In the genomic region with DNA sequence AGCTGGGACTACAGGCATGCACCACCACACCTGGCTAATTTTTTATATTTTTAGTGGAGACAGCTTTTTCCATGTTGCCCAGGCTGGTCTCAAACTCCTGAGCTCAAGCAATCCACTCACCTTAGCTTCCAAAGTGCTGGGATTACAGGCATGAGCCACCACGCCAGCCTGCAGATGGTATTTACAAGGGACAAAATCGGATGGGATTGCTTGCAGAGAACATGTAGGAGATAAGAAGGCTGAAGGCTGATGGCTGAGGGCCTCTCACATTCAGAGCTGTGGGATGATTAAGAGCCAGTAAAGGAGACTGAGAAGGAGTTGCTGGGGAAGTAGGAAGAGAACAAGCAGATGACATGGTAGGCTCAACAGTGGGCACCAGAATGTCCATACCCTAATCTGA, we compare ENCODE assay signal across 27 cellular contexts. TPM values are rescaled to one million over a fixed set of nuclear protein-coding genes. Genes with fewer than 3 reads are reported as not detected.
DNase-seq lines count a peak whose midpoint lies in the region; ATAC-seq, FAIRE-seq and TF ChIP-seq lines count a peak whose summit lies in the region.
"Had no signal": no experiment of that assay in that cellular context is flagged by ENCODE, and none has a peak within 500 bp of the region (broad histone marks: within the 10 kb centered on the region; RNA-seq: fewer than 3 reads in every experiment).

No MANE protein-coding gene starts in this region.

- no peaks in the 10 kb centered on the region for H3K36me3 Mint-ChIP-seq in natural killer cell treated with Interleukin-12 subunit alpha and Interleukin-12 subunit beta and Interleukin-15 and Interleukin-18, amount 100 ng/mL, for 72 hours
- H3K36me3 Mint-ChIP-seq in natural killer cell, result no peaks in the 10 kb centered on the region
- H3K36me3 Mint-ChIP-seq in activated CD4-positive, alpha-beta memory T cell treated with anti-CD3 and anti-CD28 coated beads, Interleukin-2, amount 10 ng/mL, durations not matched to agents 7 days and 5 days (ENCODE audit: low read depth), result no peaks in the 10 kb centered on the region

- intact Hi-C loops in natural killer cell (cut with micrococcal nuclease), result no loop called here

- no peak for ATAC-seq in natural killer cell treated with Interleukin-12 subunit alpha and Interleukin-12 subunit beta and Interleukin-15 and Interleukin-18, amount 100 ng/mL, for 72 hours
- ATAC-seq in natural killer cell (no peak), HG03095 (IDR thresholded peaks at IDR 0.05; ENCODE audit: unreplicated experiment) (no peak)
- ATAC-seq: A549, PC-3 had no signal

- TF ChIP-seq CTCF in natural killer cell (IDR thresholded peaks at IDR 0.05) (no peak), HL-60 (IDR thresholded peaks at IDR 0.05; ENCODE audit: insufficient read depth, low read length) (no peak), WERI-Rb-1 (IDR thresholded peaks at IDR 0.05; ENCODE audit: low read depth, low read length) (no peak)

- no peaks in the 10 kb centered on the region for H3K9me3 ChIP-seq in WERI-Rb-1 (ENCODE audit: severe bottlenecking)
- H3K9me3 ChIP-seq: A549, MG63 had no signal

- peaks cover 10 to 23% of the 10 kb centered on the region in 2 donors for H3K27me3 Mint-ChIP-seq in natural killer cell treated with Interleukin-12 subunit alpha and Interleukin-12 subunit beta and Interleukin-15 and Interleukin-18, amount 100 ng/mL, for 72 hours
- peaks cover 13 to 20% of the 10 kb centered on the region in 2 donors for H3K27me3 Mint-ChIP-seq in natural killer cell (ENCODE audit: low read depth in 2 of 2)
- peaks cover 13% of the 10 kb centered on the region for H3K27me3 Mint-ChIP-seq in activated CD4-positive, alpha-beta memory T cell treated with anti-CD3 and anti-CD28 coated beads, Interleukin-2, amount 10 ng/mL, durations not matched to agents 7 days and 5 days

- H3K36me3 ChIP-seq in WERI-Rb-1, result no peaks in the 10 kb centered on the region
- H3K36me3 ChIP-seq: MG63 had no signal

- peaks cover 11 to 13% of the 10 kb centered on the region in 2 donors for H3K4me1 Mint-ChIP-seq in natural killer cell treated with Interleukin-12 subunit alpha and Interleukin-12 subunit beta and Interleukin-15 and Interleukin-18, amount 100 ng/mL, for 72 hours (ENCODE audit: low read depth in 2 of 2)
- H3K4me1 Mint-ChIP-seq in natural killer cell, result no peaks in the 10 kb centered on the region
- H3K4me1 Mint-ChIP-seq in activated CD4-positive, alpha-beta memory T cell treated with anti-CD3 and anti-CD28 coated beads, Interleukin-2, amount 10 ng/mL, durations not matched to agents 7 days and 5 days, result peaks cover 14% of the 10 kb centered on the region
- H3K4me1 Mint-ChIP-seq: B cell; CD8-positive, alpha-beta memory T cell had no signal

- H3K4me3 ChIP-seq in HL-60 (replicated peaks; ENCODE audit: insufficient read depth, low read length), result no peak overlapping the region
- H3K4me3 ChIP-seq in WERI-Rb-1 (ENCODE audit: low read depth, low read length), result no peak overlapping the region
- H3K4me3 ChIP-seq: A549, GM23248, MG63 had no signal

- POLR2A ChIA-PET in activated CD4-positive, alpha-beta memory T cell treated with anti-CD3 and anti-CD28 coated beads, Interleukin-2, amount 10 ng/mL, durations not matched to agents 7 days and 5 days (lab: Charles Lee), result no interaction called here

- CTCF ChIA-PET in activated CD4-positive, alpha-beta memory T cell treated with anti-CD3 and anti-CD28 coated beads, Interleukin-2, amount 10 ng/mL, durations not matched to agents 7 days and 5 days (lab: Charles Lee), result no interaction called here

- H3K27ac Mint-ChIP-seq in natural killer cell treated with Interleukin-12 subunit alpha and Interleukin-12 subunit beta and Interleukin-15 and Interleukin-18, amount 100 ng/mL, for 72 hours, result peak overlapping the region in 1 of 2 donors; percentile 61
- H3K27ac Mint-ChIP-seq in natural killer cell, result no peak overlapping the region
- no peak overlapping the region for H3K27ac Mint-ChIP-seq in activated CD4-positive, alpha-beta memory T cell treated with anti-CD3 and anti-CD28 coated beads, Interleukin-2, amount 10 ng/mL, durations not matched to agents 7 days and 5 days
- H3K27ac Mint-ChIP-seq: B cell; CD8-positive, alpha-beta memory T cell; T-helper 1 cell treated with Interleukin-12 subunit alpha and Interleukin-12 subunit beta and Interleukin-4 antibody, amounts not matched to agents 30 μg/mL and 1 μg/mL, for 36 hours had no signal

- H3K9me3 Mint-ChIP-seq in natural killer cell treated with Interleukin-12 subunit alpha and Interleukin-12 subunit beta and Interleukin-15 and Interleukin-18, amount 100 ng/mL, for 72 hours, result no peaks in the 10 kb centered on the region
- H3K9me3 Mint-ChIP-seq in natural killer cell, result no peaks in the 10 kb centered on the region
- no peaks in the 10 kb centered on the region for H3K9me3 Mint-ChIP-seq in activated CD4-positive, alpha-beta memory T cell treated with anti-CD3 and anti-CD28 coated beads, Interleukin-2, amount 10 ng/mL, durations not matched to agents 7 days and 5 days
- H3K9me3 Mint-ChIP-seq: CD8-positive, alpha-beta memory T cell; T-helper 1 cell treated with Interleukin-12 subunit alpha and Interleukin-12 subunit beta and Interleukin-4 antibody, amounts not matched to agents 30 μg/mL and 1 μg/mL, for 36 hours had no signal

- no peaks in the 10 kb centered on the region for H3K27me3 ChIP-seq in HL-60 (ENCODE audit: insufficient read depth, poor library complexity, severe bottlenecking)
- H3K27me3 ChIP-seq in WERI-Rb-1 (ENCODE audit: insufficient read depth, low read depth, severe bottlenecking), result no peaks in the 10 kb centered on the region
- H3K27me3 ChIP-seq: MG63 had no signal

- H3K27ac ChIP-seq in HL-60 (replicated peaks) (peak overlapping the region; percentile 58), WERI-Rb-1 (no peak overlapping the region)
- H3K27ac ChIP-seq: A549 had no signal

- no peak for DNase-seq in natural killer cell treated with Interleukin-12 subunit alpha and Interleukin-12 subunit beta and Interleukin-15 and Interleukin-18, amount 100 ng/mL, for 72 hours (ENCODE audit: low spot score)
- DNase-seq in natural killer cell, result no peak
- DNase-seq in HL-60 (ENCODE audit: low read depth in 1 of 2, low spot score in 1 of 2), result no peak
- peak; percentile 55 for DNase-seq in WERI-Rb-1
- DNase-seq in GM12892 (ENCODE audit: insufficient read length), result no peak
- DNase-seq in activated CD4-positive, alpha-beta memory T cell treated with anti-CD3 and anti-CD28 coated beads, Interleukin-2, amount 10 ng/mL, durations not matched to agents 7 days and 5 days, result no peak
- DNase-seq: CD8-positive, alpha-beta memory T cell; DMS153; DND-41; GM23248; H7; KG1; MG63; NCI-H1092; NCI-H1417 treated with DMSO at 0.1 percent for 48 hours; NCI-H2081 treated with DMSO at 0.1 percent for 48 hours; NCI-H2171 treated with DMSO at 0.1 percent for 48 hours; NCI-H345; NCI-H510A treated with DMSO at 0.1 percent for 48 hours; PC-3; Right ventricle myocardium superior; SW 1271 had no signal

- H3K4me3 Mint-ChIP-seq in natural killer cell treated with Interleukin-12 subunit alpha and Interleukin-12 subunit beta and Interleukin-15 and Interleukin-18, amount 100 ng/mL, for 72 hours, result peak overlapping the region; percentile 2
- no peak overlapping the region for H3K4me3 Mint-ChIP-seq in natural killer cell
- no peak overlapping the region for H3K4me3 Mint-ChIP-seq in activated CD4-positive, alpha-beta memory T cell treated with anti-CD3 and anti-CD28 coated beads, Interleukin-2, amount 10 ng/mL, durations not matched to agents 7 days and 5 days
- H3K4me3 Mint-ChIP-seq: B cell; CD8-positive, alpha-beta memory T cell; T-helper 1 cell treated with Interleukin-12 subunit alpha and Interleukin-12 subunit beta and Interleukin-4 antibody, amounts not matched to agents 30 μg/mL and 1 μg/mL, for 36 hours had no signal

- no peak for TF ChIP-seq POLR2A in GM12892 (IDR thresholded peaks at IDR 0.05; ENCODE audit: low read depth, low read length)

- no peak for FAIRE-seq in GM12892 (lab: Jason Lieb, UNC)
- FAIRE-seq: A549, GM18507 had no signal

RNA-seq across cellular contexts. Expression of gene QSOX1, which starts 24.0 kb away (rescaled TPM):
- total RNA-seq in natural killer cell treated with Interleukin-12 subunit alpha and Interleukin-12 subunit beta and Interleukin-15 and Interleukin-18, amount 100 ng/mL, for 72 hours, result 10 to 100 TPM; 39.1 to 60.3 TPM
- total RNA-seq in natural killer cell, result 10 to 100 TPM; 31.0 to 42.7 (median 38.2) TPM
- 14.2 TPM for polyA plus RNA-seq in GM12892 (2012; ENCODE audit: missing spikeins)
- 10 to 100 TPM; 28.9 to 35.1 TPM for total RNA-seq in activated CD4-positive, alpha-beta memory T cell treated with anti-CD3 and anti-CD28 coated beads, Interleukin-2, amount 10 ng/mL, durations not matched to agents 7 days and 5 days
